Comparison of ENCODE assay signal across 18 cellular contexts in genomic region chr10:49307921-49308320, GRCh38. TPM values are rescaled to one million over a fixed set of nuclear protein-coding genes. Genes with fewer than 3 reads are reported as not detected.
DNase-seq lines count a peak whose midpoint lies in the region; ATAC-seq and TF ChIP-seq lines count a peak whose summit lies in the region.
"Had no signal": no experiment of that assay in that cellular context is flagged by ENCODE, and none has a peak within 500 bp of the region (broad histone marks: within the 10 kb centered on the region; RNA-seq: fewer than 3 reads in every experiment).

No MANE protein-coding gene starts in this region.

- H3K9me3 Mint-ChIP-seq in activated naive CD8-positive, alpha-beta T cell treated with anti-CD3 and anti-CD28 coated beads, Interleukin-2, amount 10 ng/mL, durations not matched to agents 7 days and 5 days: peaks cover 2% of the 10 kb centered on the region
- H3K9me3 Mint-ChIP-seq in activated naive CD8-positive, alpha-beta T cell treated with anti-CD3 and anti-CD28 coated beads, Interleukin-2, amount 50 U/mL, for 24 hours: no peaks in the 10 kb centered on the region
- no peaks in the 10 kb centered on the region for H3K9me3 Mint-ChIP-seq in endothelial cell (ENCODE audit: unreplicated experiment)
- H3K9me3 Mint-ChIP-seq: H9 had no signal

- peak; percentile 56 for TF ChIP-seq CTCF in Loucy (conservative IDR thresholded peaks at IDR 0.05; ENCODE audit: low read length)
- no peak for TF ChIP-seq CTCF in epithelial cell of esophagus (IDR thresholded peaks at IDR 0.05; ENCODE audit: insufficient read depth, low read depth, low read length, missing control alignments)
- TF ChIP-seq CTCF in endothelial cell (IDR thresholded peaks at IDR 0.05; ENCODE audit: unreplicated experiment): no peak

- H3K27ac Mint-ChIP-seq in activated naive CD8-positive, alpha-beta T cell treated with anti-CD3 and anti-CD28 coated beads, Interleukin-2, amount 10 ng/mL, durations not matched to agents 7 days and 5 days: peak overlapping the region; percentile 52
- H3K27ac Mint-ChIP-seq in activated naive CD8-positive, alpha-beta T cell treated with anti-CD3 and anti-CD28 coated beads, Interleukin-2, amount 50 U/mL, for 24 hours: no peak overlapping the region
- no peak overlapping the region for H3K27ac Mint-ChIP-seq in endothelial cell (ENCODE audit: unreplicated experiment)
- H3K27ac Mint-ChIP-seq: H9 had no signal

- peaks cover 35% of the 10 kb centered on the region for H3K4me1 Mint-ChIP-seq in activated naive CD8-positive, alpha-beta T cell treated with anti-CD3 and anti-CD28 coated beads, Interleukin-2, amount 10 ng/mL, durations not matched to agents 7 days and 5 days
- H3K4me1 Mint-ChIP-seq in activated naive CD8-positive, alpha-beta T cell treated with anti-CD3 and anti-CD28 coated beads, Interleukin-2, amount 50 U/mL, for 24 hours: peaks cover 29% of the 10 kb centered on the region
- no peaks in the 10 kb centered on the region for H3K4me1 Mint-ChIP-seq in endothelial cell (ENCODE audit: unreplicated experiment)

- H3K36me3 ChIP-seq in Loucy (ENCODE audit: insufficient read depth, low read length): no peaks in the 10 kb centered on the region

- no peaks in the 10 kb centered on the region for H4K20me1 ChIP-seq in Loucy (ENCODE audit: insufficient read depth, low read length, poor library complexity, severe bottlenecking)

- H3K79me2 ChIP-seq in Loucy (ENCODE audit: insufficient read depth, low read length): no peaks in the 10 kb centered on the region

- peaks cover 9% of the 10 kb centered on the region for H3F3A ChIP-seq in Loucy (ENCODE audit: low read depth)

- H3K9me3 ChIP-seq in Loucy (ENCODE audit: insufficient read depth, low read depth, low read length): no peaks in the 10 kb centered on the region

- POLR2A ChIA-PET in activated naive CD8-positive, alpha-beta T cell treated with anti-CD3 and anti-CD28 coated beads, Interleukin-2, amount 10 ng/mL, durations not matched to agents 7 days and 5 days (lab: Charles Lee): no interaction called here

- no peaks in the 10 kb centered on the region for H3K27me3 ChIP-seq in Loucy (ENCODE audit: insufficient read depth, low read length, poor library complexity, severe bottlenecking)

- H3K4me2 ChIP-seq in Loucy (ENCODE audit: low read depth, low read length, poor library complexity, severe bottlenecking): peak overlapping the region; percentile 7

- no peak for DNase-seq in activated naive CD8-positive, alpha-beta T cell treated with anti-CD3 and anti-CD28 coated beads, Interleukin-2, amount 10 ng/mL, durations not matched to agents 7 days and 5 days
- no peak for DNase-seq in activated naive CD8-positive, alpha-beta T cell treated with anti-CD3 and anti-CD28 coated beads, Interleukin-2, amount 50 U/mL, for 24 hours
- peak; percentile 30 for DNase-seq in epithelial cell of esophagus (ENCODE audit: low read depth)
- DNase-seq in DMS153 (lab: John Stamatoyannopoulos, UW): no peak
- DNase-seq in endothelial cell (ENCODE audit: low spot score): no peak
- DNase-seq: 8988T, C1 segment of cervical spinal cord, H9, IMR-90, Kasumi-1, NCI-H187, NCI-H345 had no signal

- no peak overlapping the region for H3K4me3 Mint-ChIP-seq in activated naive CD8-positive, alpha-beta T cell treated with anti-CD3 and anti-CD28 coated beads, Interleukin-2, amount 10 ng/mL, durations not matched to agents 7 days and 5 days
- no peak overlapping the region for H3K4me3 Mint-ChIP-seq in activated naive CD8-positive, alpha-beta T cell treated with anti-CD3 and anti-CD28 coated beads, Interleukin-2, amount 50 U/mL, for 24 hours
- no peak overlapping the region for H3K4me3 Mint-ChIP-seq in endothelial cell (ENCODE audit: unreplicated experiment)
- H3K4me3 Mint-ChIP-seq: H9 had no signal

- peaks cover 10% of the 10 kb centered on the region for H3K36me3 Mint-ChIP-seq in activated naive CD8-positive, alpha-beta T cell treated with anti-CD3 and anti-CD28 coated beads, Interleukin-2, amount 10 ng/mL, durations not matched to agents 7 days and 5 days
- no peaks in the 10 kb centered on the region for H3K36me3 Mint-ChIP-seq in activated naive CD8-positive, alpha-beta T cell treated with anti-CD3 and anti-CD28 coated beads, Interleukin-2, amount 50 U/mL, for 24 hours (ENCODE audit: low read depth)
- no peaks in the 10 kb centered on the region for H3K36me3 Mint-ChIP-seq in endothelial cell (ENCODE audit: low read depth, unreplicated experiment)

- H3K4me3 ChIP-seq in Loucy (ENCODE audit: low read length, poor library complexity, severe bottlenecking) (no peak overlapping the region), epithelial cell of esophagus (ENCODE audit: low read length) (no peak overlapping the region)

- no peak overlapping the region for H2AFZ ChIP-seq in Loucy (ENCODE audit: low read length)

- peaks cover 50% of the 10 kb centered on the region for H3K4me1 ChIP-seq in Loucy (ENCODE audit: insufficient read depth, low read length, poor library complexity, severe bottlenecking)

- H3K27me3 Mint-ChIP-seq in activated naive CD8-positive, alpha-beta T cell treated with anti-CD3 and anti-CD28 coated beads, Interleukin-2, amount 10 ng/mL, durations not matched to agents 7 days and 5 days: peaks cover 12% of the 10 kb centered on the region
- H3K27me3 Mint-ChIP-seq in activated naive CD8-positive, alpha-beta T cell treated with anti-CD3 and anti-CD28 coated beads, Interleukin-2, amount 50 U/mL, for 24 hours: no peaks in the 10 kb centered on the region
- H3K27me3 Mint-ChIP-seq in endothelial cell (ENCODE audit: unreplicated experiment): peaks cover 13% of the 10 kb centered on the region

- ATAC-seq in activated naive CD8-positive, alpha-beta T cell treated with anti-CD3 and anti-CD28 coated beads, Interleukin-2, amount 10 ng/mL, durations not matched to agents 7 days and 5 days (ENCODE audit: low read depth): no peak
- ATAC-seq in activated naive CD8-positive, alpha-beta T cell treated with anti-CD3 and anti-CD28 coated beads, Interleukin-2, amount 50 U/mL, for 24 hours: no peak
- ATAC-seq in GM18873 (IDR thresholded peaks at IDR 0.05; ENCODE audit: low FRiP score, unreplicated experiment) (no peak), GM18858 (IDR thresholded peaks at IDR 0.05; ENCODE audit: unreplicated experiment) (no peak)

- no peaks in the 10 kb centered on the region for H3K9me2 ChIP-seq in Loucy (replicated peaks; ENCODE audit: low read depth, low read length)

- peak overlapping the region; percentile 45 for H3K9ac ChIP-seq in Loucy (ENCODE audit: low read depth, low read length, poor library complexity, severe bottlenecking)

RNA-seq across cellular contexts. Expression of gene C10orf71, which starts 9.0 kb away (rescaled TPM):
- total RNA-seq in activated naive CD8-positive, alpha-beta T cell treated with anti-CD3 and anti-CD28 coated beads, Interleukin-2, amount 10 ng/mL, durations not matched to agents 7 days and 5 days: not detected
- total RNA-seq in endothelial cell (ENCODE audit: unreplicated experiment): not detected
- total RNA-seq: Daoy, H9, HT1080, IMR-90, RPMI7951 had no signal
